In genomic region chr21:37146320-37147225, GRCh38 we compare ENCODE assay signal across 14 cellular contexts.
A peak's percentile ranks its signal among the peaks of the same experiment; 100 is the strongest.
DNase-seq lines count a peak whose midpoint lies in the region; ATAC-seq and TF ChIP-seq lines count a peak whose summit lies in the region.
"Had no signal": no experiment of that assay in that cellular context is flagged by ENCODE, and none has a peak within 500 bp of the region (broad histone marks: within the 10 kb centered on the region; RNA-seq: fewer than 3 reads in every experiment).

No MANE protein-coding gene starts in this region.

- no peak overlapping the region for H3K4me3 ChIP-seq in SK-N-MC

- peaks cover 60% of the 10 kb centered on the region for H3K36me3 ChIP-seq in SK-N-MC (ENCODE audit: insufficient read depth, low read length)

- no peaks in the 10 kb centered on the region for H3K4me1 Mint-ChIP-seq in activated T-cell treated with anti-CD3 and anti-CD28 coated beads, Interleukin-2, amount 50 U/mL, for 24 hours (ENCODE audit: low read depth)
- no peaks in the 10 kb centered on the region for H3K4me1 Mint-ChIP-seq in activated T-cell treated with anti-CD3 and anti-CD28 coated beads, Interleukin-2, amount 50 U/mL, for 4 hours (ENCODE audit: low read depth)
- H3K4me1 Mint-ChIP-seq in glutamatergic neuron (ENCODE audit: low read depth, unreplicated experiment), result peaks cover 15% of the 10 kb centered on the region
- H3K4me1 Mint-ChIP-seq in stimulated activated effector memory CD8-positive, alpha-beta T cell treated with anti-CD3 and anti-CD28 coated beads, Interleukin-12 subunit alpha, Interleukin-12 subunit beta, amount 100 ng/mL, for 72 hours, result peaks cover 13% of the 10 kb centered on the region
- H3K4me1 Mint-ChIP-seq in WTC11, result peaks cover 11% of the 10 kb centered on the region
- H3K4me1 Mint-ChIP-seq: activated naive CD4-positive, alpha-beta T cell treated with anti-CD3 and anti-CD28 coated beads, Interleukin-2, amount 50 U/mL, for 24 hours had no signal

- no peak overlapping the region for H3K4me3 Mint-ChIP-seq in activated T-cell treated with anti-CD3 and anti-CD28 coated beads, Interleukin-2, amount 50 U/mL, for 24 hours
- no peak overlapping the region for H3K4me3 Mint-ChIP-seq in activated T-cell treated with anti-CD3 and anti-CD28 coated beads, Interleukin-2, amount 50 U/mL, for 4 hours
- peak overlapping the region; percentile 1 for H3K4me3 Mint-ChIP-seq in glutamatergic neuron (ENCODE audit: unreplicated experiment)
- H3K4me3 Mint-ChIP-seq in stimulated activated effector memory CD8-positive, alpha-beta T cell treated with anti-CD3 and anti-CD28 coated beads, Interleukin-12 subunit alpha, Interleukin-12 subunit beta, amount 100 ng/mL, for 72 hours, result peak overlapping the region; percentile 3
- H3K4me3 Mint-ChIP-seq in WTC11, result no peak overlapping the region
- H3K4me3 Mint-ChIP-seq: activated naive CD4-positive, alpha-beta T cell treated with anti-CD3 and anti-CD28 coated beads, Interleukin-2, amount 50 U/mL, for 24 hours had no signal

- ATAC-seq in activated T-cell treated with anti-CD3 and anti-CD28 coated beads, Interleukin-2, amount 50 U/mL, for 4 hours, result no peak
- peak; percentile 54 for ATAC-seq in stimulated activated effector memory CD8-positive, alpha-beta T cell treated with anti-CD3 and anti-CD28 coated beads, Interleukin-12 subunit alpha, Interleukin-12 subunit beta, amount 100 ng/mL, for 72 hours
- ATAC-seq in WTC11 (no peak), GM19023 (IDR thresholded peaks at IDR 0.05; ENCODE audit: unreplicated experiment) (no peak), GM18520 (IDR thresholded peaks at IDR 0.05; ENCODE audit: unreplicated experiment) (no peak)
- ATAC-seq: Panc1 had no signal

- no peak for DNase-seq in activated T-cell treated with anti-CD3 and anti-CD28 coated beads, Interleukin-2, amount 50 U/mL, for 24 hours
- DNase-seq in activated T-cell treated with anti-CD3 and anti-CD28 coated beads, Interleukin-2, amount 50 U/mL, for 4 hours, result no peak
- DNase-seq in SK-N-MC (ENCODE audit: low read depth, low spot score) (no peak), glutamatergic neuron (no peak), WTC11 (ENCODE audit: low spot score) (no peak)
- no peak for DNase-seq in stimulated activated effector memory CD8-positive, alpha-beta T cell treated with anti-CD3 and anti-CD28 coated beads, Interleukin-12 subunit alpha, Interleukin-12 subunit beta, amount 100 ng/mL, for 72 hours (ENCODE audit: low spot score in 2 of 2)
- DNase-seq: activated CD4-positive, alpha-beta T cell treated with anti-CD3 and anti-CD28 coated beads, Interleukin-2, amount 50 U/mL, for 4 hours; cortex of kidney; NCI-H446 treated with DMSO at 0.1 percent for 48 hours; trophoblast cell had no signal

- H3K27ac ChIP-seq in SK-N-MC, result peak overlapping the region; percentile 42; the same call in 1 of the 2 replicates

- POLR2A ChIA-PET in WTC11 (lab: Charles Lee), result no interaction called here

- TF ChIP-seq CTCF in glutamatergic neuron (IDR thresholded peaks at IDR 0.05; ENCODE audit: partially characterized antibody, unreplicated experiment) (no peak), WTC11 (IDR thresholded peaks at IDR 0.05) (no peak)

- H3K9ac ChIP-seq in SK-N-MC (ENCODE audit: insufficient read length), result no peak overlapping the region

- H3K9me3 Mint-ChIP-seq in activated T-cell treated with anti-CD3 and anti-CD28 coated beads, Interleukin-2, amount 50 U/mL, for 24 hours, result no peaks in the 10 kb centered on the region
- H3K9me3 Mint-ChIP-seq in activated T-cell treated with anti-CD3 and anti-CD28 coated beads, Interleukin-2, amount 50 U/mL, for 4 hours, result no peaks in the 10 kb centered on the region
- H3K9me3 Mint-ChIP-seq in glutamatergic neuron (ENCODE audit: unreplicated experiment), result peaks cover 2% of the 10 kb centered on the region
- H3K9me3 Mint-ChIP-seq in stimulated activated effector memory CD8-positive, alpha-beta T cell treated with anti-CD3 and anti-CD28 coated beads, Interleukin-12 subunit alpha, Interleukin-12 subunit beta, amount 100 ng/mL, for 72 hours, result no peaks in the 10 kb centered on the region
- H3K9me3 Mint-ChIP-seq in WTC11, result no peaks in the 10 kb centered on the region
- H3K9me3 Mint-ChIP-seq: activated naive CD4-positive, alpha-beta T cell treated with anti-CD3 and anti-CD28 coated beads, Interleukin-2, amount 50 U/mL, for 24 hours had no signal

- H3K36me3 Mint-ChIP-seq in activated T-cell treated with anti-CD3 and anti-CD28 coated beads, Interleukin-2, amount 50 U/mL, for 24 hours (ENCODE audit: low read depth), result peaks cover 87% of the 10 kb centered on the region
- H3K36me3 Mint-ChIP-seq in activated T-cell treated with anti-CD3 and anti-CD28 coated beads, Interleukin-2, amount 50 U/mL, for 4 hours (ENCODE audit: insufficient read depth), result peaks cover 52% of the 10 kb centered on the region
- H3K36me3 Mint-ChIP-seq in glutamatergic neuron (ENCODE audit: unreplicated experiment) (peaks cover 4% of the 10 kb centered on the region), WTC11 (peaks cover 4% of the 10 kb centered on the region; the same call in 1 of the 2 replicates)
- H3K36me3 Mint-ChIP-seq in stimulated activated effector memory CD8-positive, alpha-beta T cell treated with anti-CD3 and anti-CD28 coated beads, Interleukin-12 subunit alpha, Interleukin-12 subunit beta, amount 100 ng/mL, for 72 hours, result peaks cover 78% of the 10 kb centered on the region

- no peaks in the 10 kb centered on the region for H3K9me3 ChIP-seq in SK-N-MC (ENCODE audit: low read depth, low read length)

- no peaks in the 10 kb centered on the region for H3K27me3 Mint-ChIP-seq in activated T-cell treated with anti-CD3 and anti-CD28 coated beads, Interleukin-2, amount 50 U/mL, for 24 hours
- H3K27me3 Mint-ChIP-seq in activated T-cell treated with anti-CD3 and anti-CD28 coated beads, Interleukin-2, amount 50 U/mL, for 4 hours (ENCODE audit: low read depth), result no peaks in the 10 kb centered on the region
- H3K27me3 Mint-ChIP-seq in glutamatergic neuron (ENCODE audit: unreplicated experiment) (no peaks in the 10 kb centered on the region), WTC11 (ENCODE audit: low read depth) (no peaks in the 10 kb centered on the region)
- H3K27me3 Mint-ChIP-seq: activated naive CD4-positive, alpha-beta T cell treated with anti-CD3 and anti-CD28 coated beads, Interleukin-2, amount 50 U/mL, for 24 hours had no signal

- peak overlapping the region; percentile 40 for H3K27ac Mint-ChIP-seq in activated T-cell treated with anti-CD3 and anti-CD28 coated beads, Interleukin-2, amount 50 U/mL, for 24 hours
- H3K27ac Mint-ChIP-seq in glutamatergic neuron (ENCODE audit: unreplicated experiment) (peak overlapping the region; percentile 48), WTC11 (no peak overlapping the region; the same call in 1 of the 2 replicates)
- H3K27ac Mint-ChIP-seq in stimulated activated effector memory CD8-positive, alpha-beta T cell treated with anti-CD3 and anti-CD28 coated beads, Interleukin-12 subunit alpha, Interleukin-12 subunit beta, amount 100 ng/mL, for 72 hours, result peak overlapping the region; percentile 46
- H3K27ac Mint-ChIP-seq: activated naive CD4-positive, alpha-beta T cell treated with anti-CD3 and anti-CD28 coated beads, Interleukin-2, amount 50 U/mL, for 24 hours had no signal

- CTCF ChIA-PET in WTC11 (lab: Charles Lee), result interaction anchor here (0.9 to 1.3 kb wide), 4 partner anchors 7 to 27 kb away, joined by 3 to 4 read pairs (median 4); no protein-coding TSS in a partner anchor

TF ChIP-seq in WTC11, 78 proteins besides CTCF, POLR2A, EP300 and RAD21 (continues in another document):
- TF ChIP-seq NFYB (CRISPR knock-in tag; conservative IDR thresholded peaks at IDR 0.05; ENCODE audit: low read depth), result no peak
- TF ChIP-seq CBFB (CRISPR knock-in tag; IDR thresholded peaks at IDR 0.05; ENCODE audit: low read depth), result no peak
- no peak for TF ChIP-seq TEAD4 (CRISPR knock-in tag; IDR thresholded peaks at IDR 0.05)
- no peak for TF ChIP-seq RELA (CRISPR knock-in tag; IDR thresholded peaks at IDR 0.05; ENCODE audit: borderline replicate concordance)
- no peak for TF ChIP-seq ZNF425 (CRISPR knock-in tag; conservative IDR thresholded peaks at IDR 0.05)

Comparison
In these comparisons a context has a peak if more than half of its experiments do, and no peak if none do; other contexts are left out.
1. H3K4me3 Mint-ChIP-seq: peak in glutamatergic neuron (single experiment) and stimulated activated effector memory CD8-positive, alpha-beta T cell treated with anti-CD3 and anti-CD28 coated beads, Interleukin-12 subunit alpha, Interleukin-12 subunit beta, amount 100 ng/mL, for 72 hours (single experiment); none in activated T-cell treated with anti-CD3 and anti-CD28 coated beads, Interleukin-2, amount 50 U/mL, for 24 hours (single experiment), activated T-cell treated with anti-CD3 and anti-CD28 coated beads, Interleukin-2, amount 50 U/mL, for 4 hours (single experiment) and WTC11 (single experiment).